ENCODE assay signal across 9 cellular contexts in genomic region chr10:109852004-109852717, GRCh38.
DNase-seq lines count a peak whose midpoint lies in the region; ATAC-seq and TF ChIP-seq lines count a peak whose summit lies in the region.
"Had no signal": no experiment of that assay in that cellular context is flagged by ENCODE, and none has a peak within 500 bp of the region (broad histone marks: within the 10 kb centered on the region; RNA-seq: fewer than 3 reads in every experiment).

No MANE protein-coding gene starts in this region.

- no peaks in the 10 kb centered on the region for H3K27me3 ChIP-seq in OCI-LY3 (ENCODE audit: low read depth, low read length)
- no peaks in the 10 kb centered on the region for H3K27me3 ChIP-seq in esophagus squamous epithelium

- H3K27ac ChIP-seq in OCI-LY3 (ENCODE audit: low read length) (no peak overlapping the region), esophagus squamous epithelium (no peak overlapping the region)

- peak; percentile 61 for DNase-seq in Caki2 (ENCODE audit: low read depth)
- DNase-seq in HPDE6-E6E7 (ENCODE audit: extremely low spot score), result peak; percentile 63
- DNase-seq in activated T-cell treated with anti-CD3 and anti-CD28 coated beads for 48 hours (ENCODE audit: low read depth), result peak; percentile 66
- DNase-seq in esophagus squamous epithelium (lab: John Stamatoyannopoulos, UW), result no peak
- peak; percentile 87 for DNase-seq in nephron progenitor cell
- peak in 5 of 6 experiments; percentile 47 to 65 (median 54) for DNase-seq in stimulated activated naive CD4-positive, alpha-beta T cell (lab: John Stamatoyannopoulos, UW)

- H3K4me3 Mint-ChIP-seq in nephron progenitor cell, result no peak overlapping the region
- H3K4me3 Mint-ChIP-seq: activated naive CD8-positive, alpha-beta T cell had no signal

- H3K27ac Mint-ChIP-seq in nephron progenitor cell, result no peak overlapping the region
- H3K27ac Mint-ChIP-seq: activated naive CD8-positive, alpha-beta T cell had no signal

- no peaks in the 10 kb centered on the region for H3K4me1 Mint-ChIP-seq in nephron progenitor cell

- H2AFZ ChIP-seq in OCI-LY3 (ENCODE audit: low read depth, low read length), result peak overlapping the region; percentile 81; the same call in 1 of the 2 replicates

- H3K79me2 ChIP-seq in OCI-LY3 (ENCODE audit: low read length), result no peaks in the 10 kb centered on the region

- TF ChIP-seq CTCF in OCI-LY3 (IDR thresholded peaks at IDR 0.05; ENCODE audit: low read depth, low read length) (peak; percentile 81), esophagus squamous epithelium (IDR thresholded peaks at IDR 0.05) (peak; percentile 50 to 90 (median 64)), nephron progenitor cell (IDR thresholded peaks at IDR 0.05) (peak; percentile 95)

- H3K9me3 Mint-ChIP-seq in nephron progenitor cell, result no peaks in the 10 kb centered on the region

- TF ChIP-seq POLR2A in esophagus squamous epithelium (IDR thresholded peaks at IDR 0.05), result no peak

- H3K27me3 Mint-ChIP-seq in nephron progenitor cell (ENCODE audit: low read depth, poor library complexity), result peaks cover 20% of the 10 kb centered on the region

- in situ Hi-C loops in Caki2 (cut with HindIII; ENCODE audit: low pct_unique_long_range_greater_than_20kb, low sequenced_read_pairs), result no loop called here

- peak; percentile 90 for ATAC-seq in GM21360 (IDR thresholded peaks at IDR 0.05; ENCODE audit: unreplicated experiment)

- H3K4me1 ChIP-seq in OCI-LY3 (ENCODE audit: low read length) (peaks cover 4% of the 10 kb centered on the region), esophagus squamous epithelium (peaks cover 0 to 9% (median 0%) of the 10 kb centered on the region in 3 donors)

- H3K4me2 ChIP-seq in OCI-LY3 (ENCODE audit: low read length), result peak overlapping the region; percentile 69

- intact Hi-C loops in esophagus squamous epithelium (cut with DNase I), result no loop called here

- H3K36me3 Mint-ChIP-seq in nephron progenitor cell (ENCODE audit: low read depth), result no peaks in the 10 kb centered on the region
- H3K36me3 Mint-ChIP-seq: activated naive CD8-positive, alpha-beta T cell had no signal

- no peak overlapping the region for H3K9ac ChIP-seq in OCI-LY3 (ENCODE audit: low read length)

- H3K36me3 ChIP-seq in OCI-LY3 (replicated peaks; ENCODE audit: low read depth, low read length), result no peaks in the 10 kb centered on the region
- H3K36me3 ChIP-seq in esophagus squamous epithelium, result no peaks in the 10 kb centered on the region

- H3K9me3 ChIP-seq in OCI-LY3 (ENCODE audit: insufficient read depth, low read length) (no peaks in the 10 kb centered on the region), esophagus squamous epithelium (no peaks in the 10 kb centered on the region)

- no peaks in the 10 kb centered on the region for H4K20me1 ChIP-seq in OCI-LY3 (ENCODE audit: insufficient read depth, low read length)

- H3K4me3 ChIP-seq in OCI-LY3 (ENCODE audit: low read length), result peak overlapping the region; percentile 35; the same call in 1 of the 2 replicates
- H3K4me3 ChIP-seq in esophagus squamous epithelium, result no peak overlapping the region

- 21 to 24% methylated on average over 12 to 14 of the region's 15 CpGs for WGBS in esophagus squamous epithelium, 2 donors
